In genomic region chr12:6336079-6336858, GRCh38 we compare ENCODE assay signal across 8 cellular contexts.
DNase-seq lines count a peak whose midpoint lies in the region; ATAC-seq and TF ChIP-seq lines count a peak whose summit lies in the region.

No MANE protein-coding gene starts in this region.

- DNase-seq in LNCaP clone FGC (ENCODE audit: low read depth) (peak; percentile 96), SKM-1 treated with dmso at 0.1 percent for 144 hours (lab: John Stamatoyannopoulos, UW; ENCODE audit: unreplicated experiment) (peak; percentile 67), brain microvascular endothelial cell (peak; percentile 97), hypothalamus (lab: John Stamatoyannopoulos, UW) (peak in 47 of 51 donors; percentile 17 to 96 (median 70)), putamen (ENCODE audit: low spot score) (peak; percentile 69), T-helper 9 cell (no peak)

- peak overlapping the region; percentile 33 for H3K4me3 ChIP-seq in GM12875 (ENCODE audit: low read depth, low read length)
- H3K4me3 ChIP-seq in LNCaP clone FGC (ENCODE audit: low read depth, low read length), result peak overlapping the region; percentile 50
- H3K4me3 ChIP-seq in brain microvascular endothelial cell (ENCODE audit: low read depth, low read length), result peak overlapping the region; percentile 44

- ATAC-seq in GM19455 (IDR thresholded peaks at IDR 0.05; ENCODE audit: unreplicated experiment), result no peak

- H3K27ac ChIP-seq in brain microvascular endothelial cell, result peak overlapping the region; percentile 94

- peaks cover 36% of the 10 kb centered on the region for H3K36me3 ChIP-seq in brain microvascular endothelial cell (replicated peaks)

- no peak for TF ChIP-seq CTCF in GM12875 (IDR thresholded peaks at IDR 0.05; ENCODE audit: borderline replicate concordance, insufficient read depth, low read depth, low read length)
- TF ChIP-seq CTCF in LNCaP clone FGC (IDR thresholded peaks at IDR 0.05; ENCODE audit: control insufficient read depth, extremely low read depth, insufficient read depth), result no peak
- no peak for TF ChIP-seq CTCF in brain microvascular endothelial cell (IDR thresholded peaks at IDR 0.05; ENCODE audit: low read depth, low read length, missing control alignments)

- in situ Hi-C loops in brain microvascular endothelial cell (cut with HindIII; ENCODE audit: low pct_ligation_motif_present, low sequenced_read_pairs), result no loop called here

- no peaks in the 10 kb centered on the region for H3K27me3 ChIP-seq in brain microvascular endothelial cell (replicated peaks)
